ENCODE assay signal across 9 cellular contexts in genomic region chr5:126988021-126988569, GRCh38. TPM values are rescaled to one million over a fixed set of nuclear protein-coding genes. Genes with fewer than 3 reads are reported as not detected.
A peak's percentile ranks its signal among the peaks of the same experiment; 100 is the strongest.
DNase-seq lines count a peak whose midpoint lies in the region; ATAC-seq and TF ChIP-seq lines count a peak whose summit lies in the region.
"Had no signal": no experiment of that assay in that cellular context is flagged by ENCODE, and none has a peak within 500 bp of the region (broad histone marks: within the 10 kb centered on the region; RNA-seq: fewer than 3 reads in every experiment).

No MANE protein-coding gene starts in this region.

- H3K36me3 ChIP-seq in thyroid gland: no peaks in the 10 kb centered on the region
- H3K36me3 ChIP-seq in mammary epithelial cell (ENCODE audit: insufficient read depth, low read length): no peaks in the 10 kb centered on the region

- no peak overlapping the region for H3K4me3 ChIP-seq in thyroid gland (replicated peaks in 1 of 3)
- H3K4me3 ChIP-seq in mammary epithelial cell (replicated peaks in 1 of 3; ENCODE audit: insufficient read depth in 1 of 3, low read depth in 2 of 3, low read length in 3 of 3): no peak overlapping the region
- H3K4me3 ChIP-seq: K562 had no signal

- no peak overlapping the region for H3K4me2 ChIP-seq in mammary epithelial cell (ENCODE audit: insufficient read depth, low read depth, low read length)

- H3K4me1 ChIP-seq in thyroid gland (no peaks in the 10 kb centered on the region), mammary epithelial cell (ENCODE audit: insufficient read depth, low read length) (no peaks in the 10 kb centered on the region)

- DNase-seq in activated CD4-positive, alpha-beta T cell treated with anti-CD3 and anti-CD28 coated beads, Interleukin-2, amount 50 U/mL, for 48 hours: peak; percentile 11 to 31
- peak; percentile 5 for DNase-seq in stimulated activated CD4-positive, alpha-beta T cell treated with anti-CD3 and anti-CD28 coated beads, Interleukin-2, amount 100 ng/mL, for 4 hours (ENCODE audit: low read depth)
- no peak for DNase-seq in thyroid gland
- DNase-seq in LoVo (ENCODE audit: low spot score): no peak
- no peak for DNase-seq in mammary epithelial cell
- DNase-seq: activated gamma-delta T cell treated with Interleukin-2 at 50 U/mL for 16 hours had no signal

- dilution Hi-C loops in mammary epithelial cell (cut with HindIII; ENCODE audit: low sequenced_read_pairs): no loop called here

- TF ChIP-seq CTCF in thyroid gland (IDR thresholded peaks at IDR 0.05) (no peak), mammary epithelial cell (conservative IDR thresholded peaks at IDR 0.05 in 1 of 2, IDR thresholded peaks at IDR 0.05 in 1 of 2; ENCODE audit: extremely low read depth in 1 of 2, insufficient read depth in 1 of 2, low read depth in 1 of 2, low read length in 2 of 2) (no peak)

- TF ChIP-seq POLR2A in thyroid gland (IDR thresholded peaks at IDR 0.05): no peak

- CTCF ChIA-PET in mammary epithelial cell (lab: Charles Lee; ENCODE audit: low non-redundant PET): no interaction called here

- BruUV-seq in mammary epithelial cell (replicated peaks; lab: Mats Ljungman, UMichigan): no TSS peak

- no peak overlapping the region for H3K9ac ChIP-seq in mammary epithelial cell (ENCODE audit: insufficient read depth, low read length)

- no peaks in the 10 kb centered on the region for H3K79me2 ChIP-seq in mammary epithelial cell (ENCODE audit: insufficient read depth, low read length)

- WGBS in thyroid gland, 2 donors: 79 to 83% methylated on average over 3 of the region's 3 CpGs
- WGBS in mammary epithelial cell (ENCODE audit: low coverage, missing lambda C conversion rate): 98% methylated on average over 3 of the region's 3 CpGs

- ATAC-seq in GM19395 (IDR thresholded peaks at IDR 0.05; ENCODE audit: unreplicated experiment) (peak; percentile 93), HG03025 (IDR thresholded peaks at IDR 0.05; ENCODE audit: low FRiP score, unreplicated experiment) (peak; percentile 91)
- ATAC-seq: K562 had no signal

- H3K27ac ChIP-seq in thyroid gland: no peak overlapping the region
- H3K27ac ChIP-seq in mammary epithelial cell (ENCODE audit: insufficient read depth, low read depth, low read length): no peak overlapping the region

- intact Hi-C loops in thyroid gland (cut with DNase I) (no loop called here), mammary epithelial cell (cut with micrococcal nuclease) (no loop called here)

- H2AFZ ChIP-seq in mammary epithelial cell (ENCODE audit: low read depth, low read length): no peak overlapping the region

- H3K9me3 ChIP-seq in thyroid gland: no peaks in the 10 kb centered on the region
- H3K9me3 ChIP-seq in mammary epithelial cell (replicated peaks; ENCODE audit: insufficient read depth, low read length): no peaks in the 10 kb centered on the region

- no peaks in the 10 kb centered on the region for H4K20me1 ChIP-seq in mammary epithelial cell (ENCODE audit: insufficient read depth, low read length)

- H3K27me3 ChIP-seq in thyroid gland: no peaks in the 10 kb centered on the region
- no peaks in the 10 kb centered on the region for H3K27me3 ChIP-seq in mammary epithelial cell (ENCODE audit: insufficient read depth, low read length)

- in situ Hi-C loops in mammary epithelial cell (cut with MboI; ENCODE audit: low sequenced_read_pairs in 2 of 2): no loop called here

RNA-seq across cellular contexts. Expression of gene MARCHF3, which starts 42.3 kb away (rescaled TPM):
- total RNA-seq in thyroid gland (10 to 100 TPM in 1 of 4 donors, 1 to 10 TPM in 3; 3.0 to 14.5 (median 4.6) TPM), mammary epithelial cell (1 to 10 TPM; 4.0 to 5.0 TPM)
- polyA plus RNA-seq in mammary epithelial cell: 6.2 TPM
- 5.7 TPM for polyA minus RNA-seq in mammary epithelial cell

Comparison
In these comparisons a context has a peak if more than half of its experiments do, and no peak if none do; other contexts are left out.
1. DNase-seq: peak in activated CD4-positive, alpha-beta T cell treated with anti-CD3 and anti-CD28 coated beads, Interleukin-2, amount 50 U/mL, for 48 hours (2 of 2) and stimulated activated CD4-positive, alpha-beta T cell treated with anti-CD3 and anti-CD28 coated beads, Interleukin-2, amount 100 ng/mL, for 4 hours (single experiment); none in thyroid gland (0 of 2), LoVo (single experiment) and mammary epithelial cell (single experiment).